Comparison of ENCODE assay signal across 1 cellular context in genomic region chr17:17684901-17685774, GRCh38.
TF ChIP-seq lines count a peak whose summit lies in the region.

No MANE protein-coding gene starts in this region.

TF ChIP-seq in HCT116, 20 proteins besides CTCF, POLR2A, EP300 and RAD21 (continued from another document):
- TF ChIP-seq CBX3 (IDR thresholded peaks at IDR 0.05; ENCODE audit: low read depth): no peak
- TF ChIP-seq, protein P1, sequence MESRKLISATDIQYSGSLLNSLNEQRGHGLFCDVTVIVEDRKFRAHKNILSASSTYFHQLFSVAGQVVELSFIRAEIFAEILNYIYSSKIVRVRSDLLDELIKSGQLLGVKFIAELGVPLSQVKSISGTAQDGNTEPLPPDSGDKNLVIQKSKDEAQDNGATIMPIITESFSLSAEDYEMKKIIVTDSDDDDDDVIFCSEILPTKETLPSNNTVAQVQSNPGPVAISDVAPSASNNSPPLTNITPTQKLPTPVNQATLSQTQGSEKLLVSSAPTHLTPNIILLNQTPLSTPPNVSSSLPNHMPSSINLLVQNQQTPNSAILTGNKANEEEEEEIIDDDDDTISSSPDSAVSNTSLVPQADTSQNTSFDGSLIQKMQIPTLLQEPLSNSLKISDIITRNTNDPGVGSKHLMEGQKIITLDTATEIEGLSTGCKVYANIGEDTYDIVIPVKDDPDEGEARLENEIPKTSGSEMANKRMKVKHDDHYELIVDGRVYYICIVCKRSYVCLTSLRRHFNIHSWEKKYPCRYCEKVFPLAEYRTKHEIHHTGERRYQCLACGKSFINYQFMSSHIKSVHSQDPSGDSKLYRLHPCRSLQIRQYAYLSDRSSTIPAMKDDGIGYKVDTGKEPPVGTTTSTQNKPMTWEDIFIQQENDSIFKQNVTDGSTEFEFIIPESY (IDR thresholded peaks at IDR 0.05; ENCODE audit: extremely low read depth, insufficient replicate concordance, low read length): no peak
